Comparison of ENCODE assay signal across 8 cellular contexts in the genomic region with DNA sequence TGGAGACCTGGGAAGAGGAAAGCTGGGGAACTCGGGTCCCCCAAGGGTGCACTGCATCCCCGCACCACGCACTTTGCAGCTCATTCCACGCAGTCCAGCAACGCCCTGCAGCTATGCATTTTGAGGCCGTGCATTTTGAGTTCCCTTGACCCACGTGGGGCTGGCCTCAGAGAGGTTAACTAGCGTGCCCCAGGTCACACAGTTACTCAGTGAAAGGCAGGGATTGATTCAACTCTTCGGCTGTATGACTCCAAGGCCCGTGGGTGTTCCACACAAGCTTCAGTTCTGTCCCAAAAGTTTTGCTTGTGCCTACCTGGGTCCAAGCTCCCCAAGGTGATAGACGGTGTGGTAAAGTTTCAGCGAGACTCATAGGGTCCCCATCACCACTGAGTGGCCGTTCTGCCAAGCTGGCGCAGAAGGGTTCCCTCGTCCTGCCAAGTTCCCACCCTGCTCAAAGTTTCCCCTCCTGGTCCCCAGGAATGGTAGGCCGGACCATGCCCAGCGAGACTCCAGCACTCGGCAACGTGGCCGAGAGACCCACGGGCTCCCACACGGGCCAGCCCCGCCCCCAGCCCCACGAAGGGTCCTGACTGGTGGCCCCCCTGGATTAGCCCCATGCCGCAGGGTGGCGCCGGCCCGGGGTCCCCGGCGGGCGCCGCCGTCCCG. TPM values are rescaled to one million over a fixed set of nuclear protein-coding genes. Genes with fewer than 3 reads are reported as not detected.
A peak's percentile ranks its signal among the peaks of the same experiment; 100 is the strongest.
DNase-seq lines count a peak whose midpoint lies in the region; ATAC-seq, FAIRE-seq and TF ChIP-seq lines count a peak whose summit lies in the region.

No MANE protein-coding gene starts in this region.

- H3K9me3 Mint-ChIP-seq in GM23338 = no peaks in the 10 kb centered on the region

- no peaks in the 10 kb centered on the region for H3K36me3 Mint-ChIP-seq in GM23338 (ENCODE audit: low read depth)

- H3K4me3 Mint-ChIP-seq in GM23338 = peak overlapping the region; percentile 79

- H4K20me1 ChIP-seq in GM23338 (replicated peaks; ENCODE audit: insufficient read depth) (peaks cover 4% of the 10 kb centered on the region), fibroblast of lung (ENCODE audit: control insufficient read depth, extremely low read depth, insufficient read depth, low read length) (no peaks in the 10 kb centered on the region)

- ATAC-seq in GM23338 (peak; percentile 5), HG03439 (IDR thresholded peaks at IDR 0.05; ENCODE audit: unreplicated experiment) (no peak), HG03457 (IDR thresholded peaks at IDR 0.05; ENCODE audit: unreplicated experiment) (no peak)

- 0 out of 2 replicates have a peak overlapping the region, but pooled peaks have one; percentile 7 for H3K27ac Mint-ChIP-seq in GM23338

- FAIRE-seq in RCC 7860 (lab: Jason Lieb, UNC) = no peak

- TF ChIP-seq CTCF in GM23338 (conservative IDR thresholded peaks at IDR 0.05; ENCODE audit: low read depth in 2 of 2) (no peak), fibroblast of lung (conservative IDR thresholded peaks at IDR 0.05 in 1 of 2, IDR thresholded peaks at IDR 0.05 in 1 of 2; ENCODE audit: low read depth in 1 of 2, low read length in 2 of 2) (no peak)

- H3K4me1 ChIP-seq in GM23338 (ENCODE audit: insufficient read depth) = peaks cover 28% of the 10 kb centered on the region
- H3K4me1 ChIP-seq in fibroblast of lung (ENCODE audit: control insufficient read depth, extremely low read depth, insufficient read depth, low read length) = peaks cover 41% of the 10 kb centered on the region

- H3K27me3 Mint-ChIP-seq in GM23338 (ENCODE audit: insufficient read depth, low read depth, poor library complexity) = peaks cover 21% of the 10 kb centered on the region

- H3K79me2 ChIP-seq in GM23338 (replicated peaks; ENCODE audit: insufficient read depth) = peaks cover 42% of the 10 kb centered on the region
- H3K79me2 ChIP-seq in fibroblast of lung (ENCODE audit: control insufficient read depth, insufficient read depth, low read length) = peaks cover 45% of the 10 kb centered on the region

- H3K27me3 ChIP-seq in GM23338 (ENCODE audit: insufficient read depth) (no peaks in the 10 kb centered on the region), fibroblast of lung (ENCODE audit: control insufficient read depth, insufficient read depth, low read length) (no peaks in the 10 kb centered on the region)

- H3K9me3 ChIP-seq in SK-N-MC (ENCODE audit: low read depth, low read length) = no peaks in the 10 kb centered on the region
- H3K9me3 ChIP-seq in fibroblast of lung (ENCODE audit: control insufficient read depth, insufficient read depth, low read depth, low read length) = no peaks in the 10 kb centered on the region

- peaks cover 5% of the 10 kb centered on the region; the same call in 1 of the 2 replicates for H3F3A ChIP-seq in GM23338 (replicated peaks; ENCODE audit: low read depth)

- DNase-seq in GM23338 (ENCODE audit: low spot score) (no peak), SK-N-MC (ENCODE audit: low read depth, low spot score) (no peak), fibroblast of lung (ENCODE audit: low read depth in 2 of 2) (no peak), posterior vena cava (ENCODE audit: low spot score) (peak; percentile 88), RCC 7860 (ENCODE audit: low spot score) (no peak), activated gamma-delta T cell treated with Interleukin-2 at 50 U/mL for 16 hours (no peak)

- no peaks in the 10 kb centered on the region for H3K9me2 ChIP-seq in GM23338 (ENCODE audit: insufficient read depth)

- H3K36me3 ChIP-seq in GM23338 (ENCODE audit: insufficient read depth) = no peaks in the 10 kb centered on the region
- H3K36me3 ChIP-seq in SK-N-MC (ENCODE audit: insufficient read depth, low read length) = no peaks in the 10 kb centered on the region
- H3K36me3 ChIP-seq in fibroblast of lung (ENCODE audit: control insufficient read depth, insufficient read depth, low read length) = peaks cover 2% of the 10 kb centered on the region

- intact Hi-C loops in posterior vena cava (cut with DNase I) = loop anchor here in 1 of 2 donors (5.0 kb wide), 1 partner anchor 34 kb away; no protein-coding TSS in a partner anchor

- H3K9ac ChIP-seq in SK-N-MC (ENCODE audit: insufficient read length) (peak overlapping the region; percentile 65), fibroblast of lung (ENCODE audit: insufficient read depth, low read length) (peak overlapping the region; percentile 87)

- H2AFZ ChIP-seq in GM23338 = no peak overlapping the region
- H2AFZ ChIP-seq in fibroblast of lung (ENCODE audit: low read length) = no peak overlapping the region

- H3K4me2 ChIP-seq in GM23338 (peak overlapping the region; percentile 91), fibroblast of lung (ENCODE audit: extremely low read depth, insufficient read depth, low read length) (peak overlapping the region; percentile 91)

- peaks cover 52% of the 10 kb centered on the region for H3K4me1 Mint-ChIP-seq in GM23338

- H3K4me3 ChIP-seq in GM23338 (peak overlapping the region; percentile 79), SK-N-MC (peak overlapping the region; percentile 81), fibroblast of lung (replicated peaks in 1 of 4; ENCODE audit: control extremely low read depth in 1 of 4, insufficient read depth in 1 of 4, low read depth in 3 of 4, low read length in 4 of 4) (peak overlapping the region; percentile 72 to 94 (median 80))

- H3K27ac ChIP-seq in GM23338 (ENCODE audit: low read depth) (peak overlapping the region; percentile 39; the same call in 1 of the 2 replicates), SK-N-MC (no peak overlapping the region), fibroblast of lung (ENCODE audit: insufficient read depth, low read length) (peak overlapping the region; percentile 88)

TF ChIP-seq in GM23338, 12 proteins besides CTCF, POLR2A, EP300 and RAD21:
- no peak for TF ChIP-seq POLR2AphosphoS5 (IDR thresholded peaks at IDR 0.05; ENCODE audit: low read depth)
- no peak for TF ChIP-seq ZNF331 (CRISPR knock-in tag; IDR thresholded peaks at IDR 0.05; ENCODE audit: low read depth)
- TF ChIP-seq NANOG (IDR thresholded peaks at IDR 0.05; ENCODE audit: borderline replicate concordance) = no peak
- no peak for TF ChIP-seq STAT1 (IDR thresholded peaks at IDR 0.05; ENCODE audit: unreplicated experiment)
- no peak for TF ChIP-seq CREB1 (CRISPR knock-in tag; IDR thresholded peaks at IDR 0.05; ENCODE audit: low read depth)

RNA-seq across cellular contexts. Expression of a gene that starts 0.6 kb away (rescaled TPM):
- 47.8 and 70.8 TPM in 2 replicates for total RNA-seq in GM23338 (2014; rRNA removed; shearing (Covaris generic))
- 13.3 and 14.9 TPM in 2 replicates for polyA plus RNA-seq in GM23338 (2016; fragmentation: Nextera tagmentation; extraction: Ambion mirVana)
- 49.8 and 88.4 TPM in 2 replicates for total RNA-seq in fibroblast of lung
- polyA plus RNA-seq in fibroblast of lung = 21.2 and 40.7 TPM in 2 replicates
- 91.8 and 196 TPM in 2 replicates for polyA plus RNA-seq in fibroblast of lung (2012)
- polyA minus RNA-seq in fibroblast of lung (ENCODE audit: low replicate concordance) = 177 and 384 TPM in 2 replicates
- 100 to 1,000 TPM; 682 to 919 TPM for total RNA-seq in posterior vena cava

RNA-seq across cellular contexts. Expression of a gene that starts 40.3 kb away (rescaled TPM):
- not detected in 2 replicates for total RNA-seq in GM23338 (2014; rRNA removed; shearing (Covaris generic))
- polyA plus RNA-seq in GM23338 (2016; fragmentation: Nextera tagmentation; extraction: Ambion mirVana) (not detected in 2 replicates), fibroblast of lung (not detected in 2 replicates)
- total RNA-seq in fibroblast of lung (not detected in 2 replicates), posterior vena cava (1 to 10 TPM in 1 of 2 donors, not detected in 1; 2.5 TPM)
- not detected in 2 replicates for polyA plus RNA-seq in fibroblast of lung (2012)
- not detected in 2 replicates for polyA minus RNA-seq in fibroblast of lung (ENCODE audit: low replicate concordance)
